Comparison of ENCODE assay signal across 10 cellular contexts in the genomic region with DNA sequence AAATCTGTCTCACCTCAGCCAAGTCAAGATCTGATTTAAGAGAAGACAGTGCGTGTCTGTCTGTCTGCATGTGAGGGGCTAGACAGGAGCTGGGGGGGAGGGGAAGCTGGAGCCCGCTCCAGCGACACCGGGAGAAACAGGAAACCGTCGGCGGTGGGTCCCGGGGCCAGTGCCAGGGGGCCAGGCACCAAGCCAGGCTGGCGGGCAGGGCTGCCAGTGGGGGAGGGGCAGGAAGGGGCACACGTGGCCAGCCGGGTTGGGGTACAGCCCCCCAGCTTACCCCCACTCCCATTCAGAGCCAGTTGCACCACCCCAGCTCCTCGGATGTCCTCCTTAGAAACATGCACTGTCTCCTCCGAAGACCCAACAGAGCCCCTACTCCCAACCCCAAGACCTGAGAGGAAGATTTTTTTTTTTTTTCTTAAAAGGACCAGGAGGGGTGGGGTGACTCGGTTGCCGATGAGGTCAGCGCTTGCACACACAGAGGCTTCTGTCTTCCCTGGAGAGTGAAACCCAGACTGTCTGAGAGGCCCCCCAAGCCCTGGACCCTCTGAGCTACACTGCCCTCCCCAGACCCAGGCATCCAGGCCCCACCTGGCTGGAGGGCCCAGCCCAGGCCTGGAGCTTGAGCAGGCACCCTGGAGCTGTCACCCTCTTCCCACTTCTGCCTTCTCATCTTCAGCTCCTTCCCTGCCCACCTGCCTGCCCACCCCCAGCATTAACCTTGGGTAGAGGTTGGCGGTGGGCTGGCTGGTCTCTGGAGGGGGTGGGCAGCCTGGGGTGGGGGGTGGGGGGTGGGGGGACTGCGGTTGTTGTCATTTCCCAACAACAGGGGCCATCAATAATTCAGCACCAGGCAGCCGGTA. TPM values are rescaled to one million over a fixed set of nuclear protein-coding genes. Genes with fewer than 3 reads are reported as not detected.
DNase-seq lines count a peak whose midpoint lies in the region; ATAC-seq, FAIRE-seq and TF ChIP-seq lines count a peak whose summit lies in the region.
"Had no signal": no experiment of that assay in that cellular context is flagged by ENCODE, and none has a peak within 500 bp of the region (broad histone marks: within the 10 kb centered on the region; RNA-seq: fewer than 3 reads in every experiment).

No MANE protein-coding gene starts in this region.

- ATAC-seq in pancreas, result no peak
- ATAC-seq in GM18520 (IDR thresholded peaks at IDR 0.05; ENCODE audit: unreplicated experiment), result no peak

- no peak for FAIRE-seq in pancreas (lab: Jason Lieb, UNC)
- FAIRE-seq: GM18507 had no signal

- intact Hi-C loops in esophagus squamous epithelium (cut with DNase I), result no loop called here
- intact Hi-C loops in pancreas (cut with DNase I), result no loop called here

- no peaks in the 10 kb centered on the region; the same call in 1 of the 2 replicates for H3K9me3 ChIP-seq in SJSA1 (replicated peaks)
- H3K9me3 ChIP-seq in esophagus squamous epithelium, result no peaks in the 10 kb centered on the region
- no peaks in the 10 kb centered on the region for H3K9me3 ChIP-seq in pancreas
- H3K9me3 ChIP-seq in MG63, result no peaks in the 10 kb centered on the region

- H3K27me3 ChIP-seq in SJSA1 (replicated peaks) (no peaks in the 10 kb centered on the region), esophagus squamous epithelium (no peaks in the 10 kb centered on the region), pancreas (no peaks in the 10 kb centered on the region), MG63 (no peaks in the 10 kb centered on the region)

- DNase-seq in AG20443 (ENCODE audit: low spot score) (peak; percentile 62), SJSA1 (ENCODE audit: low read depth in 1 of 2, low spot score in 2 of 2) (peak in 1 of 2 experiments; percentile 22), esophagus squamous epithelium (lab: John Stamatoyannopoulos, UW) (no peak), pancreas (peak in 5 of 6 donors; percentile 31 to 77 (median 66)), NCI-H128 (lab: John Stamatoyannopoulos, UW; ENCODE audit: unreplicated experiment) (no peak), MG63 (no peak), GF-D8 (lab: John Stamatoyannopoulos, UW) (no peak)
- DNase-seq: NCI-H1105 had no signal

- TF ChIP-seq CTCF in esophagus squamous epithelium (IDR thresholded peaks at IDR 0.05) (no peak), pancreas (IDR thresholded peaks at IDR 0.05) (no peak)

- H3K27ac ChIP-seq in SJSA1 (peak overlapping the region; percentile 6; the same call in 1 of the 2 replicates), esophagus squamous epithelium (peak overlapping the region; percentile 97 to 100 (median 100)), pancreas (peak overlapping the region in 3 of 4 donors; percentile 33 to 97 (median 46))

- H3K4me3 ChIP-seq in SJSA1 (no peak overlapping the region), esophagus squamous epithelium (peak overlapping the region in 3 of 4 donors; percentile 14 to 99 (median 95)), pancreas (no peak overlapping the region), MG63 (no peak overlapping the region)

- no peak for TF ChIP-seq POLR2A in esophagus squamous epithelium (IDR thresholded peaks at IDR 0.05)

- WGBS in esophagus squamous epithelium, 2 donors, result 18% methylated on average over 15 of the region's 19 CpGs; no CpG with 5 or more reads in 1 of the 2 donors
- 41 to 42% methylated on average over 13 to 19 of the region's 19 CpGs for WGBS in pancreas, 2 donors

- H3K4me1 ChIP-seq in SJSA1 (replicated peaks), result peaks cover 41% of the 10 kb centered on the region
- H3K4me1 ChIP-seq in esophagus squamous epithelium, result peaks cover 27 to 85% (median 45%) of the 10 kb centered on the region in 3 donors
- peaks cover 0 to 20% (median 0%) of the 10 kb centered on the region in 3 donors for H3K4me1 ChIP-seq in pancreas

- H3K36me3 ChIP-seq in SJSA1 (peaks cover 59% of the 10 kb centered on the region), esophagus squamous epithelium (peaks cover 4 to 22% (median 6%) of the 10 kb centered on the region in 3 donors), pancreas (peaks cover 0 to 15% (median 9%) of the 10 kb centered on the region in 3 donors), MG63 (peaks cover 64% of the 10 kb centered on the region)

RNA-seq across cellular contexts. Expression of gene ERF, which starts 4.0 kb away (rescaled TPM):
- total RNA-seq in SJSA1 (2014; rRNA removed; shearing (Covaris generic)), result 11.0 and 32.6 TPM in 2 replicates
- 10 to 100 TPM; 13.3 to 32.5 (median 21.0) TPM for total RNA-seq in esophagus squamous epithelium
- 10 to 100 TPM; 20.5 to 29.2 (median 22.2) TPM for total RNA-seq in pancreas
- 10 to 100 TPM; 36.6 to 48.5 TPM for polyA plus RNA-seq in pancreas
- total RNA-seq in MG63 (2014; rRNA removed; shearing (Covaris generic); ENCODE audit: low replicate concordance), result 78.3 and 168 TPM in 2 replicates

RNA-seq across cellular contexts. Expression of gene GSK3A, which starts 8.5 kb away (rescaled TPM):
- total RNA-seq in SJSA1 (2014; rRNA removed; shearing (Covaris generic)), result 23.2 and 26.7 TPM in 2 replicates
- total RNA-seq in esophagus squamous epithelium (10 to 100 TPM; 15.9 to 29.6 (median 26.5) TPM), pancreas (10 to 100 TPM in 5 of 6 donors, 1 to 10 TPM in 1; 9.9 to 19.4 (median 14.5) TPM)
- 10 to 100 TPM; 25.7 to 27.6 TPM for polyA plus RNA-seq in pancreas
- 24.1 and 27.3 TPM in 2 replicates for total RNA-seq in MG63 (2014; rRNA removed; shearing (Covaris generic); ENCODE audit: low replicate concordance)

RNA-seq across cellular contexts. Expression of gene CIC, which starts 18.2 kb away (rescaled TPM):
- total RNA-seq in SJSA1 (2014; rRNA removed; shearing (Covaris generic)), result 13.0 and 21.5 TPM in 2 replicates
- total RNA-seq in esophagus squamous epithelium, result 10 to 100 TPM; 25.1 to 54.9 (median 27.9) TPM
- total RNA-seq in pancreas, result 10 to 100 TPM; 27.7 to 37.6 (median 32.0) TPM
- polyA plus RNA-seq in pancreas, result 10 to 100 TPM; 47.1 to 65.0 TPM
- total RNA-seq in MG63 (2014; rRNA removed; shearing (Covaris generic); ENCODE audit: low replicate concordance), result 5.9 and 15.8 TPM in 2 replicates

RNA-seq across cellular contexts. Expression of gene ZNF526, which starts 30.8 kb away (rescaled TPM):
- 5.0 and 10.5 TPM in 2 replicates for total RNA-seq in SJSA1 (2014; rRNA removed; shearing (Covaris generic))
- total RNA-seq in esophagus squamous epithelium, result 1 to 10 TPM; 3.8 to 6.3 (median 4.0) TPM
- 1 to 10 TPM; 5.0 to 7.5 (median 6.2) TPM for total RNA-seq in pancreas
- polyA plus RNA-seq in pancreas, result 1 to 10 TPM; 2.4 to 3.9 TPM
- total RNA-seq in MG63 (2014; rRNA removed; shearing (Covaris generic); ENCODE audit: low replicate concordance), result 8.5 and 12.8 TPM in 2 replicates

RNA-seq across cellular contexts. Expression of gene DEDD2, which starts 33.4 kb away (rescaled TPM):
- total RNA-seq in SJSA1 (2014; rRNA removed; shearing (Covaris generic)), result 15.9 and 16.9 TPM in 2 replicates
- total RNA-seq in esophagus squamous epithelium (10 to 100 TPM; 23.2 to 30.2 (median 27.8) TPM), pancreas (10 to 100 TPM in 5 of 6 donors, 1 to 10 TPM in 1; 9.7 to 17.8 (median 12.8) TPM)
- polyA plus RNA-seq in pancreas, result 10 to 100 TPM; 22.3 to 25.4 TPM
- total RNA-seq in MG63 (2014; rRNA removed; shearing (Covaris generic); ENCODE audit: low replicate concordance), result 26.3 and 42.9 TPM in 2 replicates

Comparison
In these comparisons a context has a peak if more than half of its experiments do, and no peak if none do; other contexts are left out.
1. DNase-seq: peak in AG20443 (single experiment) and pancreas (5 of 6); none in esophagus squamous epithelium (single experiment), NCI-H128 (single experiment), MG63 (single experiment) and GF-D8 (single experiment).
2. H3K27ac ChIP-seq: peak in every context shown above with its lines; median percentile 100 in esophagus squamous epithelium; 46 in pancreas; 6 in SJSA1.
3. H3K4me3 ChIP-seq: peak in esophagus squamous epithelium (3 of 4); none in SJSA1 (single experiment), pancreas (0 of 4) and MG63 (single experiment).